ENCODE assay signal across 15 cellular contexts in the genomic region with DNA sequence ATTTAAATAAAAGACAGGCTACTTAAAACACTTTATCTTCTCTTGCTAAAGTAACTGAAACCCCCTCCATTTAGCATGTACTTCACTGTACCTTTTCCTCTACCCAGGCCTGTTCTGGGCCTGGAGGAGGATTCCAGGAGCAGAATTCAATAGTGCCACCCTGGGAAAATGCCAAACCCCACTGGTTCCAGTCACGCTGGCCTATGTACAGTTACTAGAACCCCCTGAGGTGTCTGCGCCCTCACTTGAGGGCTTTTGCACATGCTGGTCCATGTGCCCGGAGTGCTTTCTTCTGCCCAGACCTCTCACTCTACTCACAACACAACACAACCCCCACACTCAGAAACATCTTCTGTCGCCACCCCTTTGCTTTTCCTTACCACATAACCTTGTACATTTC.
"Had no signal": no experiment of that assay in that cellular context is flagged by ENCODE, and none has a peak within 500 bp of the region (broad histone marks: within the 10 kb centered on the region; RNA-seq: fewer than 3 reads in every experiment).

No MANE protein-coding gene starts in this region.

- H3K4me1 ChIP-seq: left lung, right lobe of liver had no signal

- H3K27ac ChIP-seq: hepatocyte, left lung, right lobe of liver had no signal

- H3K4me3 Mint-ChIP-seq: activated T-helper 1 cell treated with anti-CD3 and anti-CD28 coated beads, Interleukin-12 subunit alpha, Interleukin-12 subunit beta, Interleukin-2, Interleukin-4 antibody, amounts not matched to agents 30 ng/mL and 10 ng/mL and 1 ng/mL, durations not matched to agents 14 hours and 24 hours and 36 hours; naive thymus-derived CD8-positive, alpha-beta T cell; stimulated activated naive CD8-positive, alpha-beta T cell treated with anti-CD3 and anti-CD28 coated beads, Interleukin-15, amount 100 ng/mL, for 72 hours had no signal

- H3K27me3 Mint-ChIP-seq: naive thymus-derived CD8-positive, alpha-beta T cell; stimulated activated naive CD8-positive, alpha-beta T cell treated with anti-CD3 and anti-CD28 coated beads, Interleukin-15, amount 100 ng/mL, for 72 hours had no signal

- H3K9me3 ChIP-seq: left lung, mucosa of descending colon, right lobe of liver had no signal

- DNase-seq: activated CD4-positive, CD25-positive, alpha-beta regulatory T cell treated with anti-CD3 and anti-CD28 coated beads, Interleukin-2, amount 50 U/mL, for 72 hours; activated naive CD4-positive, alpha-beta T cell treated with Interleukin-2 at 50 U/mL for 16 hours; aorta; kidney; left lung; mammary epithelial cell; mucosa of descending colon; naive thymus-derived CD8-positive, alpha-beta T cell; nucleus accumbens; right lobe of liver; stimulated activated naive CD8-positive, alpha-beta T cell treated with anti-CD3 and anti-CD28 coated beads, Interleukin-15, amount 100 ng/mL, for 72 hours; T-helper 1 cell; T1000 had no signal

- H3K9me3 Mint-ChIP-seq: activated T-helper 1 cell treated with anti-CD3 and anti-CD28 coated beads, Interleukin-12 subunit alpha, Interleukin-12 subunit beta, Interleukin-2, Interleukin-4 antibody, amounts not matched to agents 30 ng/mL and 10 ng/mL and 1 ng/mL, durations not matched to agents 14 hours and 24 hours and 36 hours; naive thymus-derived CD8-positive, alpha-beta T cell; stimulated activated naive CD8-positive, alpha-beta T cell treated with anti-CD3 and anti-CD28 coated beads, Interleukin-15, amount 100 ng/mL, for 72 hours had no signal

- H3K4me3 ChIP-seq: hepatocyte, left lung, mucosa of descending colon, right lobe of liver had no signal

- H3K27me3 ChIP-seq: hepatocyte, left lung, right lobe of liver had no signal

- H3K36me3 ChIP-seq: right lobe of liver had no signal

- H2AFZ ChIP-seq: hepatocyte had no signal

- H3K27ac Mint-ChIP-seq: activated T-helper 1 cell treated with anti-CD3 and anti-CD28 coated beads, Interleukin-12 subunit alpha, Interleukin-12 subunit beta, Interleukin-2, Interleukin-4 antibody, amounts not matched to agents 30 ng/mL and 10 ng/mL and 1 ng/mL, durations not matched to agents 14 hours and 24 hours and 36 hours; naive thymus-derived CD8-positive, alpha-beta T cell; stimulated activated naive CD8-positive, alpha-beta T cell treated with anti-CD3 and anti-CD28 coated beads, Interleukin-15, amount 100 ng/mL, for 72 hours had no signal

- ATAC-seq: left lung; mucosa of descending colon; naive thymus-derived CD8-positive, alpha-beta T cell; right lobe of liver; stimulated activated naive CD8-positive, alpha-beta T cell treated with anti-CD3 and anti-CD28 coated beads, Interleukin-15, amount 100 ng/mL, for 72 hours had no signal

- H3K4me2 ChIP-seq: hepatocyte had no signal
